In the genomic region with DNA sequence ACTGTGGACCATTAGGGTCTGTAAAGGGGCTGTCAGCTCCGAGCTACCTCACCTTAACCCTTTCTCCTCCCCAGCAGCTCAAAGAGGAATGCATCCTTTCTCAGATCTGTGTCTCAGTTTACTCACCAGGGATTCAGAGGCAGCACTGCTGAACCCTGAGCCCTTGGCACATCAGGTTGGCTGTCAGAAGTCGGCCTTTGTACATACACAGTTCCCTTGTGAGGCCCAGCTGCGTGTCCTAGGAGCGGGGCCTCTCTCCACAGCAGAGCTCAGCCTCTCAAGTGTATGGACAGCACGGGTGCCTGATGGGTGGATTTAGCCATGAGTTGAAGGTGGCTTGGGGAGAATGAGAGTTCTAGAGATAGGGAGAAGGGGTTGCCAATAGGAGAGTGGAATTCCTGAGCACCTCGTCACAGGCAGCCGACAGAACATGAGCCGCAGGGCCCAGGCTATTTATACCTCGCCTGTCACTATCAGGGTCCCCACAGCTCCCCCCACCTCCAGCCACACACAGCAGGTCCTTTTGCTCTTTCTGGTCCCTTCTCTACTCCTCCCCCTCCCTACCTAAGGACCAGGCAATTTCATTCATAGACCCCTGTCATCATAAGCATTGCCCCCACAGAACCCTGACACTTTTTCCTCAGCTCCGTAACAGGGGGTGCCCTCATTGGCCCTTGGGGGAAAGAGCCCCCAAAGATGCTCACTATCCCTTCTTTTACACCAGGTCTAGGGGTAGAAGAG, we compare ENCODE assay signal across 14 cellular contexts. TPM values are rescaled to one million over a fixed set of nuclear protein-coding genes. Genes with fewer than 3 reads are reported as not detected.
DNase-seq lines count a peak whose midpoint lies in the region; ATAC-seq and TF ChIP-seq lines count a peak whose summit lies in the region.
"Had no signal": no experiment of that assay in that cellular context is flagged by ENCODE, and none has a peak within 500 bp of the region (broad histone marks: within the 10 kb centered on the region; RNA-seq: fewer than 3 reads in every experiment).

No MANE protein-coding gene starts in this region.

- no peak for ATAC-seq in HG02970 (IDR thresholded peaks at IDR 0.05; ENCODE audit: low FRiP score, unreplicated experiment)
- no peak for ATAC-seq in HG03521 (IDR thresholded peaks at IDR 0.05; ENCODE audit: unreplicated experiment)
- ATAC-seq: stimulated activated naive B cell treated with anti-CD40 and anti-IgM and Interleukin-4, amounts not matched to agents 10 μg/mL and 1 μg/mL and 100 μg/mL, for 72 hours had no signal

- no peak overlapping the region for H3K4me3 Mint-ChIP-seq in progenitor cell of endocrine pancreas (ENCODE audit: low read depth)
- H3K4me3 Mint-ChIP-seq: activated B cell treated with CpG ODN at 0.5 μM for 24 hours; activated naive CD8-positive, alpha-beta T cell treated with anti-CD3 and anti-CD28 coated beads, Interleukin-2, amount 10 ng/mL, durations not matched to agents 7 days and 5 days; stimulated activated naive B cell treated with anti-CD40 and anti-IgM and Interleukin-4, amounts not matched to agents 10 μg/mL and 1 μg/mL and 100 μg/mL, for 72 hours had no signal

- no peak for TF ChIP-seq CTCF in foreskin fibroblast (IDR thresholded peaks at IDR 0.05; ENCODE audit: low read depth, low read length)
- no peak for TF ChIP-seq CTCF in progenitor cell of endocrine pancreas (IDR thresholded peaks at IDR 0.05; ENCODE audit: unreplicated experiment)

- H3K9me3 Mint-ChIP-seq in progenitor cell of endocrine pancreas (ENCODE audit: low read depth) = no peaks in the 10 kb centered on the region
- H3K9me3 Mint-ChIP-seq: activated B cell treated with CpG ODN at 0.5 μM for 24 hours; activated naive CD8-positive, alpha-beta T cell treated with anti-CD3 and anti-CD28 coated beads, Interleukin-2, amount 10 ng/mL, durations not matched to agents 7 days and 5 days; CD4-positive, alpha-beta T cell; stimulated activated naive B cell treated with anti-CD40 and anti-IgM and Interleukin-4, amounts not matched to agents 10 μg/mL and 1 μg/mL and 100 μg/mL, for 72 hours had no signal

- peaks cover 41% of the 10 kb centered on the region for H3K27me3 Mint-ChIP-seq in progenitor cell of endocrine pancreas

- DNase-seq in EH (ENCODE audit: low read depth) (peak; percentile 96), SW480 (ENCODE audit: low spot score) (peak; percentile 15), foreskin fibroblast (peak; percentile 75 to 87), progenitor cell of endocrine pancreas (ENCODE audit: low spot score, unreplicated experiment) (no peak), nucleus accumbens (lab: John Stamatoyannopoulos, UW) (no peak), NCI-H510A (lab: John Stamatoyannopoulos, UW) (no peak)
- DNase-seq: activated B cell treated with CpG ODN at 0.5 μM for 24 hours; activated naive CD8-positive, alpha-beta T cell treated with anti-CD3 and anti-CD28 coated beads, Interleukin-2, amount 10 ng/mL, durations not matched to agents 7 days and 5 days; CD4-positive, alpha-beta T cell; KG1; stimulated activated naive B cell treated with anti-CD40 and anti-IgM and Interleukin-4, amounts not matched to agents 10 μg/mL and 1 μg/mL and 100 μg/mL, for 72 hours had no signal

- H3K27ac Mint-ChIP-seq in progenitor cell of endocrine pancreas = peak overlapping the region; percentile 73
- H3K27ac Mint-ChIP-seq: activated B cell treated with CpG ODN at 0.5 μM for 24 hours; activated naive CD8-positive, alpha-beta T cell treated with anti-CD3 and anti-CD28 coated beads, Interleukin-2, amount 10 ng/mL, durations not matched to agents 7 days and 5 days; CD4-positive, alpha-beta T cell; stimulated activated naive B cell treated with anti-CD40 and anti-IgM and Interleukin-4, amounts not matched to agents 10 μg/mL and 1 μg/mL and 100 μg/mL, for 72 hours had no signal

- H3K36me3 Mint-ChIP-seq in progenitor cell of endocrine pancreas (ENCODE audit: insufficient read depth) = no peaks in the 10 kb centered on the region
- H3K36me3 Mint-ChIP-seq: activated naive CD8-positive, alpha-beta T cell treated with anti-CD3 and anti-CD28 coated beads, Interleukin-2, amount 10 ng/mL, durations not matched to agents 7 days and 5 days; stimulated activated naive B cell treated with anti-CD40 and anti-IgM and Interleukin-4, amounts not matched to agents 10 μg/mL and 1 μg/mL and 100 μg/mL, for 72 hours had no signal

- H3K4me1 Mint-ChIP-seq in progenitor cell of endocrine pancreas (ENCODE audit: low read depth) = peaks cover 15% of the 10 kb centered on the region

- no peak overlapping the region for H3K4me3 ChIP-seq in foreskin fibroblast (ENCODE audit: low read depth in 1 of 2, low read length in 2 of 2)
- H3K4me3 ChIP-seq: right lobe of liver had no signal

RNA-seq across cellular contexts. Expression of gene FLNC, which starts 2.1 kb away (rescaled TPM):
- total RNA-seq in progenitor cell of endocrine pancreas = 6.9 and 11.7 TPM in 2 replicates
- total RNA-seq: activated B cell treated with CpG ODN at 0.5 μM for 24 hours; activated naive CD8-positive, alpha-beta T cell treated with anti-CD3 and anti-CD28 coated beads, Interleukin-2, amount 10 ng/mL, durations not matched to agents 7 days and 5 days had no signal

RNA-seq across cellular contexts. Expression of gene ATP6V1F, which starts 34.5 kb away (rescaled TPM):
- 119 and 124 TPM in 2 replicates for total RNA-seq in progenitor cell of endocrine pancreas

RNA-seq across cellular contexts. Expression of gene CCDC136, which starts 36.4 kb away (rescaled TPM):
- total RNA-seq in progenitor cell of endocrine pancreas = 66.3 and 74.2 TPM in 2 replicates

RNA-seq across cellular contexts. Expression of gene OPN1SW, which starts 52.5 kb away (rescaled TPM):
- total RNA-seq in progenitor cell of endocrine pancreas = not detected in 2 replicates
- total RNA-seq: activated B cell treated with CpG ODN at 0.5 μM for 24 hours; activated naive CD8-positive, alpha-beta T cell treated with anti-CD3 and anti-CD28 coated beads, Interleukin-2, amount 10 ng/mL, durations not matched to agents 7 days and 5 days; CD4-positive, alpha-beta T cell; right lobe of liver had no signal

Comparison
In these comparisons a context has a peak if more than half of its experiments do, and no peak if none do; other contexts are left out.
1. DNase-seq: peak in EH (single experiment), SW480 (single experiment) and foreskin fibroblast (2 of 2); none in progenitor cell of endocrine pancreas (single experiment), nucleus accumbens (0 of 56) and NCI-H510A (single experiment).